ENCODE assay signal across 8 cellular contexts in genomic region chr16:9072806-9073341, GRCh38.
A peak's percentile ranks its signal among the peaks of the same experiment; 100 is the strongest.
DNase-seq lines count a peak whose midpoint lies in the region; ATAC-seq and TF ChIP-seq lines count a peak whose summit lies in the region.

No MANE protein-coding gene starts in this region.

- TF ChIP-seq CTCF in astrocyte of the spinal cord (IDR thresholded peaks at IDR 0.05; ENCODE audit: low read depth, low read length): no peak

- H3K4me3 ChIP-seq in astrocyte of the spinal cord (ENCODE audit: low read depth, low read length): no peak overlapping the region

- ATAC-seq in GM19351 (IDR thresholded peaks at IDR 0.05; ENCODE audit: unreplicated experiment): peak; percentile 66
- ATAC-seq in HG02840 (IDR thresholded peaks at IDR 0.05; ENCODE audit: low FRiP score, unreplicated experiment): no peak

- peak; percentile 77 for DNase-seq in AG08395 (ENCODE audit: low spot score)
- peak; percentile 84 for DNase-seq in NAMALWA (ENCODE audit: low spot score)
- DNase-seq in astrocyte of the spinal cord (ENCODE audit: low read depth, low spot score): peak; percentile 93
- DNase-seq in stromal cell of bone marrow (ENCODE audit: low read depth): peak; percentile 89
- no peak for DNase-seq in NCI-H2171 (lab: John Stamatoyannopoulos, UW)
- DNase-seq in NCI-H2227 treated with DMSO at 0.1 percent for 48 hours (lab: John Stamatoyannopoulos, UW): no peak

- in situ Hi-C loops in astrocyte of the spinal cord (cut with HindIII; ENCODE audit: low sequenced_read_pairs): no loop called here

Comparison
In these comparisons a context has a peak if more than half of its experiments do, and no peak if none do; other contexts are left out.
1. DNase-seq: peak in AG08395 (single experiment), NAMALWA (single experiment), astrocyte of the spinal cord (single experiment) and stromal cell of bone marrow (single experiment); none in NCI-H2171 (single experiment) and NCI-H2227 treated with DMSO at 0.1 percent for 48 hours (single experiment).